ENCODE assay signal across 15 cellular contexts in genomic region chr22:17974703-17975372, GRCh38. TPM values are rescaled to one million over a fixed set of nuclear protein-coding genes. Genes with fewer than 3 reads are reported as not detected.
DNase-seq lines count a peak whose midpoint lies in the region; ATAC-seq and TF ChIP-seq lines count a peak whose summit lies in the region.
"Had no signal": no experiment of that assay in that cellular context is flagged by ENCODE, and none has a peak within 500 bp of the region (broad histone marks: within the 10 kb centered on the region; RNA-seq: fewer than 3 reads in every experiment).

No MANE protein-coding gene starts in this region.

- no peak overlapping the region for H3K27ac Mint-ChIP-seq in activated T-helper 17 cell treated with anti-CD3 and anti-CD28 coated beads, Interleukin-2, amount 50 U/mL, for 72 hours

- peak; percentile 60 for ATAC-seq in HG02610 (IDR thresholded peaks at IDR 0.05; ENCODE audit: unreplicated experiment)
- peak; percentile 84 for ATAC-seq in activated T-helper 17 cell treated with anti-CD3 and anti-CD28 coated beads, Interleukin-2, amount 50 U/mL, for 72 hours (replicated peaks)
- ATAC-seq: HCT116, K562 had no signal

- peaks cover 5% of the 10 kb centered on the region for H3K4me1 Mint-ChIP-seq in activated T-helper 17 cell treated with anti-CD3 and anti-CD28 coated beads, Interleukin-2, amount 50 U/mL, for 72 hours

- no peak overlapping the region for H3K27ac ChIP-seq in spleen
- H3K27ac ChIP-seq: vagina had no signal

- H3K36me3 Mint-ChIP-seq in activated T-helper 17 cell treated with anti-CD3 and anti-CD28 coated beads, Interleukin-2, amount 50 U/mL, for 72 hours (ENCODE audit: low read depth) = no peaks in the 10 kb centered on the region

- DNase-seq in activated CD8-positive, alpha-beta memory T cell treated with anti-CD3 and anti-CD28 coated beads for 48 hours (ENCODE audit: low read depth in 2 of 3, low spot score in 2 of 3) = peak in 2 of 3 experiments; percentile 10 to 40
- DNase-seq in activated CD8-positive, alpha-beta memory T cell treated with anti-CD3 and anti-CD28 coated beads, Interleukin-2, amount 50 U/mL, for 4 hours = no peak
- peak; percentile 31 to 42 for DNase-seq in stimulated activated CD8-positive, alpha-beta memory T cell treated with anti-CD3 and anti-CD28 coated beads, Interleukin-15, amount 100 ng/mL, for 48 hours (ENCODE audit: low read depth in 2 of 2)
- no peak for DNase-seq in RKO (ENCODE audit: low spot score)
- no peak for DNase-seq in NCI-H82 treated with DMSO at 0.1 percent for 48 hours (lab: John Stamatoyannopoulos, UW; ENCODE audit: unreplicated experiment)
- DNase-seq in spleen = no peak
- DNase-seq: DMS79 treated with DMSO at 0.1 percent for 48 hours, NCI-H2029, nephron progenitor cell, SW 1271 had no signal

- no peaks in the 10 kb centered on the region for H3K27me3 Mint-ChIP-seq in activated T-helper 17 cell treated with anti-CD3 and anti-CD28 coated beads, Interleukin-2, amount 50 U/mL, for 72 hours

- TF ChIP-seq CTCF in spleen (IDR thresholded peaks at IDR 0.05 in 8 of 11, conservative IDR thresholded peaks at IDR 0.05 in 3 of 11) = no peak

- intact Hi-C loops in spleen (cut with DNase I; ENCODE audit: low total_unique reads) = no loop called here

- no peaks in the 10 kb centered on the region for H3K27me3 ChIP-seq in spleen (replicated peaks in 1 of 7)
- H3K27me3 ChIP-seq: vagina had no signal

- WGBS in spleen, 5 donors = 47 to 73% (median 71%) methylated on average over 8 of the region's 8 CpGs

- H3K9me3 ChIP-seq in spleen = no peaks in the 10 kb centered on the region
- H3K9me3 ChIP-seq: vagina had no signal

- H3K4me3 ChIP-seq in spleen = no peak overlapping the region
- H3K4me3 ChIP-seq: K562, vagina had no signal

- peaks cover 16 to 84% (median 68%) of the 10 kb centered on the region in 6 donors for H3K4me1 ChIP-seq in spleen

- H3K4me3 Mint-ChIP-seq in activated T-helper 17 cell treated with anti-CD3 and anti-CD28 coated beads, Interleukin-2, amount 50 U/mL, for 72 hours = no peak overlapping the region
- H3K4me3 Mint-ChIP-seq: nephron progenitor cell had no signal

- peaks cover 0 to 22% (median 2%) of the 10 kb centered on the region in 6 donors for H3K36me3 ChIP-seq in spleen
- H3K36me3 ChIP-seq: vagina had no signal

- no peak for TF ChIP-seq POLR2A in spleen (IDR thresholded peaks at IDR 0.05)

- H3K9me3 Mint-ChIP-seq in activated T-helper 17 cell treated with anti-CD3 and anti-CD28 coated beads, Interleukin-2, amount 50 U/mL, for 72 hours = no peaks in the 10 kb centered on the region

RNA-seq across cellular contexts. Expression of gene MICAL3, which starts 49.5 kb away (rescaled TPM):
- total RNA-seq in activated T-helper 17 cell treated with anti-CD3 and anti-CD28 coated beads, Interleukin-2, amount 50 U/mL, for 72 hours = 10 to 100 TPM; 28.7 to 38.5 TPM
- total RNA-seq in spleen = 100 to 1,000 TPM in 2 of 7 donors, 10 to 100 TPM in 5; 54.3 to 133 (median 92.1) TPM
- 10 to 100 TPM in 1 of 3 donors, 1 to 10 TPM in 2; 2.6 to 14.9 (median 3.1) TPM for polyA plus RNA-seq in spleen

Comparison
In these comparisons a context has a peak if more than half of its experiments do, and no peak if none do; other contexts are left out.
1. DNase-seq: peak in activated CD8-positive, alpha-beta memory T cell treated with anti-CD3 and anti-CD28 coated beads for 48 hours (2 of 3) and stimulated activated CD8-positive, alpha-beta memory T cell treated with anti-CD3 and anti-CD28 coated beads, Interleukin-15, amount 100 ng/mL, for 48 hours (2 of 2); none in activated CD8-positive, alpha-beta memory T cell treated with anti-CD3 and anti-CD28 coated beads, Interleukin-2, amount 50 U/mL, for 4 hours (single experiment), RKO (single experiment), NCI-H82 treated with DMSO at 0.1 percent for 48 hours (single experiment) and spleen (single experiment).